In genomic region chr3:104887619-104888018, GRCh38 we compare ENCODE assay signal across 27 cellular contexts.
"Had no signal": no experiment of that assay in that cellular context is flagged by ENCODE, and none has a peak within 500 bp of the region (broad histone marks: within the 10 kb centered on the region; RNA-seq: fewer than 3 reads in every experiment).

No MANE protein-coding gene starts in this region.

- H3K4me2 ChIP-seq: neural progenitor cell, smooth muscle cell had no signal

- H3K27ac ChIP-seq: colonic mucosa, epithelial cell of prostate, gastrocnemius medialis, neural progenitor cell, prostate gland, right atrium auricular region, testis, tibial artery had no signal

- H3K9me3 ChIP-seq: colonic mucosa, gastrocnemius medialis, prostate gland, right atrium auricular region, testis, tibial artery had no signal

- H3K27me3 ChIP-seq: colonic mucosa, gastrocnemius medialis, neural progenitor cell, right atrium auricular region, testis, tibial artery had no signal

- H3K27ac Mint-ChIP-seq: dendritic cell treated with granulocyte-macrophage colony-stimulating factor and Interleukin-4, amounts not matched to agents 40 ng/mL and 50 ng/mL, for 4 days; endodermal cell; naive thymus-derived CD4-positive, alpha-beta T cell; nephron; neural progenitor cell; type B pancreatic cell had no signal

- H3K4me1 ChIP-seq: colonic mucosa, gastrocnemius medialis, neural progenitor cell, prostate gland, right atrium auricular region, testis, tibial artery had no signal

- H3K4me3 ChIP-seq: colonic mucosa, gastrocnemius medialis, neural progenitor cell, prostate gland, right atrium auricular region, smooth muscle cell, testis, tibial artery had no signal

- H3K36me3 ChIP-seq: colonic mucosa, gastrocnemius medialis, neural progenitor cell, prostate gland, right atrium auricular region, tibial artery had no signal

- DNase-seq: colonic mucosa; effector CD8-positive, alpha-beta T cell; endodermal cell; gastrocnemius medialis; head of caudate nucleus; mesenchymal stem cell; midbrain; naive thymus-derived CD4-positive, alpha-beta T cell; nucleus accumbens; stimulated activated CD4-positive, alpha-beta T cell treated with anti-CD3 and anti-CD28 coated beads, Interleukin-12 subunit alpha, Interleukin-12 subunit beta, amount 100 ng/mL, for 4 hours; stimulated activated CD4-positive, alpha-beta T cell treated with anti-CD3 and anti-CD28 coated beads, Interleukin-1b, Interleukin-23, amount 100 ng/mL, for 48 hours; stimulated activated CD4-positive, alpha-beta T cell treated with anti-CD3 and anti-CD28 coated beads, Interleukin-4, amount 100 ng/mL, for 1 hour; stimulated activated CD8-positive, alpha-beta memory T cell treated with anti-CD3 and anti-CD28 coated beads, Interleukin-4, amount 100 ng/mL, for 48 hours; stimulated activated naive CD8-positive, alpha-beta T cell treated with anti-CD3 and anti-CD28 coated beads, Interleukin-15, Interleukin-2, amounts not matched to agents 100 U/mL and 50 U/mL, for 24 hours; substantia nigra; testis; tibial artery had no signal

- H3K4me1 Mint-ChIP-seq: naive thymus-derived CD4-positive, alpha-beta T cell; nephron; neural progenitor cell had no signal

- ATAC-seq: esophagus mucosa; gastrocnemius medialis; naive thymus-derived CD4-positive, alpha-beta T cell; sciatic nerve; stimulated activated naive CD8-positive, alpha-beta T cell treated with anti-CD3 and anti-CD28 coated beads, Interleukin-15, Interleukin-2, amounts not matched to agents 100 U/mL and 50 U/mL, for 24 hours had no signal

- H3K9ac ChIP-seq: neural progenitor cell had no signal

- H3K27me3 Mint-ChIP-seq: dendritic cell treated with granulocyte-macrophage colony-stimulating factor and Interleukin-4, amounts not matched to agents 40 ng/mL and 50 ng/mL, for 4 days; naive thymus-derived CD4-positive, alpha-beta T cell; type B pancreatic cell had no signal

- H2AFZ ChIP-seq: neural progenitor cell had no signal

- H3K4me3 Mint-ChIP-seq: dendritic cell treated with granulocyte-macrophage colony-stimulating factor and Interleukin-4, amounts not matched to agents 40 ng/mL and 50 ng/mL, for 4 days; endodermal cell; naive thymus-derived CD4-positive, alpha-beta T cell; nephron; neural progenitor cell; type B pancreatic cell had no signal

- H3K9me3 Mint-ChIP-seq: endodermal cell, nephron, neural progenitor cell had no signal

- H3K36me3 Mint-ChIP-seq: naive thymus-derived CD4-positive, alpha-beta T cell; neural progenitor cell; type B pancreatic cell had no signal
